Comparison of ENCODE assay signal across 8 cellular contexts in genomic region chr18:67516432-67517223, GRCh38. TPM values are rescaled to one million over a fixed set of nuclear protein-coding genes. Genes with fewer than 3 reads are reported as not detected.
DNase-seq lines count a peak whose midpoint lies in the region; TF ChIP-seq lines count a peak whose summit lies in the region.

Gene DSEL, minus strand, starts transcription at chr18:67516720. Its CDS starts 2,112 bp downstream, at chr18:67514608.

- no peaks in the 10 kb centered on the region for H3K36me3 ChIP-seq in neutrophil

- no peaks in the 10 kb centered on the region for H3K9me3 ChIP-seq in neutrophil

- no peak for TF ChIP-seq CTCF in neutrophil (IDR thresholded peaks at IDR 0.05)

- H3K4me3 ChIP-seq in neutrophil (ENCODE audit: low read depth in 1 of 2, low read length in 1 of 2), result peak within 1 kb of the TSS; percentile 48 to 54

- peaks cover 72% of the 10 kb centered on the region for H3K27me3 ChIP-seq in neutrophil

- DNase-seq in Daoy (ENCODE audit: low read depth), result peak; percentile 84
- DNase-seq in H4 (ENCODE audit: low spot score), result peak; percentile 85
- peak; percentile 67 for DNase-seq in LoVo (ENCODE audit: low spot score)
- peak; percentile 84 for DNase-seq in SK-N-DZ (ENCODE audit: low spot score)
- peak; percentile 97 for DNase-seq in activated naive CD4-positive, alpha-beta T cell treated with anti-CD3 and anti-CD28 coated beads, Interleukin-2, amount 50 U/mL, for 16 hours
- peak; percentile 96 for DNase-seq in germinal center (ENCODE audit: low spot score)
- DNase-seq in stromal cell of bone marrow (ENCODE audit: low read depth), result peak; percentile 88

- H3K4me1 ChIP-seq in neutrophil (ENCODE audit: control insufficient read depth in 1 of 2, insufficient read depth in 1 of 2, low read depth in 1 of 2, low read length in 1 of 2), result peaks cover 12 to 17% of the 10 kb centered on the region in 2 experiments

- no peak within 1 kb of the TSS for H3K27ac ChIP-seq in neutrophil

RNA-seq across cellular contexts. Expression of gene DSEL, which starts in this region (rescaled TPM):
- total RNA-seq in Daoy (2014; rRNA removed; shearing (Covaris generic)), result 0.06 and 0.18 TPM in 2 replicates
- total RNA-seq in H4 (2014; rRNA removed; shearing (Covaris generic)), result 25.1 and 25.8 TPM in 2 replicates
- polyA plus RNA-seq in SK-N-DZ (2014; cell fraction: cytosol; rRNA removed), result 0.45 and 0.54 TPM in 2 replicates
- polyA plus RNA-seq in SK-N-DZ (2014; cell fraction: nucleus; rRNA removed), result 0.32 and 0.54 TPM in 2 replicates

Comparison
In these comparisons a context has a peak if more than half of its experiments do, and no peak if none do; other contexts are left out.
1. RNA of gene DSEL (total RNA-seq): 25.1 to 25.8 TPM in H4; 0.06 to 0.18 TPM in Daoy; every median in the first group is over 10 times any median in the second.
2. Peak in DNase-seq in Daoy; RNA of the gene not detected or under 1 TPM.
3. Peak in every context shown above with its lines, with median percentiles within 50 percentile points of each other: DNase-seq.